23 cellular contexts compared by ENCODE assay signal in the genomic region with DNA sequence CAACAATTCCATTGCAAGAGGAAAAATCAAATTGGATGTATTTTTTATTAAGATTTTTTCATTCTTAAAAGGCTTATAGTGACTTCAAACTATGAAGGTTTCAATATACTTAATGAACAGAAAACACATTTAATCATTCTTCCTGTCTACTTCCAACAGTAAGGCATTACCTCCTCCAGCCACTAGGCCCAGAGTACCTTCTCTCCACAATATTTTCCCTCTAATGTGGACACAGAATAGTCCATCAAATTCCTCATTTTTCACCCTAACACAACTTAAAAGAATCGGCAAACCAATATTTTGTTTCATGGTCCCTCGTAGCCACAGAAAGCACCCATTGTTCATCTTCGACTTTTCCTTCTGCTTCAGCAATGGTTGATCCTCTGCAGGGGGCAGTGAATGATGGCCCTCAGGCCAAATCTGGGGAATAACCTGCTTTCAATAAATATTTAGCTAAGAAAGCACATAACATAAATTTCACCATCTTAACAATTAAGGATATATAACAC.
"Had no signal": no experiment of that assay in that cellular context is flagged by ENCODE, and none has a peak within 500 bp of the region (broad histone marks: within the 10 kb centered on the region; RNA-seq: fewer than 3 reads in every experiment).

No MANE protein-coding gene starts in this region.

- H3K4me1 Mint-ChIP-seq: activated B cell treated with CpG ODN at 0.5 μM for 24 hours; activated CD4-positive, alpha-beta T cell treated with anti-CD3 and anti-CD28 coated beads for 36 hours; activated T-helper 17 cell treated with anti-CD3 and anti-CD28 coated beads, Interleukin-2, amount 50 U/mL, for 72 hours; central memory CD8-positive, alpha-beta T cell; immature natural killer cell; naive thymus-derived CD4-positive, alpha-beta T cell had no signal

- H3K27ac ChIP-seq: ascending aorta, esophagus squamous epithelium, hepatocyte, left lung, pancreas, upper lobe of right lung had no signal

- H3K4me3 Mint-ChIP-seq: activated B cell treated with CpG ODN at 0.5 μM for 24 hours; activated CD4-positive, alpha-beta T cell treated with anti-CD3 and anti-CD28 coated beads for 36 hours; activated T-cell treated with anti-CD3 and anti-CD28 coated beads, Interleukin-2, amount 50 U/mL, for 24 hours; activated T-helper 17 cell treated with anti-CD3 and anti-CD28 coated beads, Interleukin-2, amount 50 U/mL, for 72 hours; central memory CD8-positive, alpha-beta T cell; effector memory CD8-positive, alpha-beta T cell; immature natural killer cell; naive thymus-derived CD4-positive, alpha-beta T cell had no signal

- H3K4me3 ChIP-seq: ascending aorta, esophagus squamous epithelium, hepatocyte, left lung, lung, pancreas, upper lobe of right lung had no signal

- H3K4me1 ChIP-seq: ascending aorta, esophagus squamous epithelium, left lung, pancreas, upper lobe of right lung had no signal

- H3K27ac Mint-ChIP-seq: activated B cell treated with CpG ODN at 0.5 μM for 24 hours; activated CD4-positive, alpha-beta T cell treated with anti-CD3 and anti-CD28 coated beads for 36 hours; activated naive CD4-positive, alpha-beta T cell treated with anti-CD3 and anti-CD28 coated beads, Interleukin-2, amount 50 U/mL, for 72 hours; activated T-cell treated with anti-CD3 and anti-CD28 coated beads, Interleukin-2, amount 50 U/mL, for 24 hours; activated T-helper 17 cell treated with anti-CD3 and anti-CD28 coated beads, Interleukin-2, amount 50 U/mL, for 72 hours; effector memory CD8-positive, alpha-beta T cell; immature natural killer cell; naive thymus-derived CD4-positive, alpha-beta T cell had no signal

- DNase-seq: activated B cell treated with CpG ODN at 0.5 μM for 24 hours; activated CD4-positive, alpha-beta T cell treated with anti-CD3 and anti-CD28 coated beads for 36 hours; activated CD4-positive, alpha-beta T cell treated with anti-CD3 and anti-CD28 coated beads, Interleukin-2, amount 50 U/mL, for 4 hours; activated CD8-positive, alpha-beta memory T cell treated with anti-CD3 and anti-CD28 coated beads for 24 hours; activated CD8-positive, alpha-beta memory T cell treated with anti-CD3 and anti-CD28 coated beads, Interleukin-2, amount 50 U/mL, for 4 hours; activated T-cell treated with anti-CD3 and anti-CD28 coated beads, Interleukin-2, amount 50 U/mL, for 24 hours; effector memory CD8-positive, alpha-beta T cell; esophagus squamous epithelium; immature natural killer cell; left lung; naive thymus-derived CD4-positive, alpha-beta T cell; pancreas; right cardiac atrium; stimulated activated CD4-positive, alpha-beta T cell treated with anti-CD3 and anti-CD28 coated beads, Interleukin-4, amount 100 ng/mL, for 24 hours; stimulated activated naive CD8-positive, alpha-beta T cell treated with anti-CD3 and anti-CD28 coated beads, Interleukin-15, Interleukin-2, amounts not matched to agents 100 U/mL and 50 U/mL, for 24 hours; T-helper 1 cell; upper lobe of right lung had no signal

- H3K27me3 Mint-ChIP-seq: activated B cell treated with CpG ODN at 0.5 μM for 24 hours; activated CD4-positive, alpha-beta T cell treated with anti-CD3 and anti-CD28 coated beads for 36 hours; activated T-cell treated with anti-CD3 and anti-CD28 coated beads, Interleukin-2, amount 50 U/mL, for 24 hours; activated T-helper 17 cell treated with anti-CD3 and anti-CD28 coated beads, Interleukin-2, amount 50 U/mL, for 72 hours; central memory CD8-positive, alpha-beta T cell; effector memory CD8-positive, alpha-beta T cell; naive thymus-derived CD4-positive, alpha-beta T cell had no signal

- H3K79me2 ChIP-seq: hepatocyte had no signal

- H2AFZ ChIP-seq: hepatocyte had no signal

- H3K27me3 ChIP-seq: ascending aorta, esophagus squamous epithelium, hepatocyte, left lung, pancreas, upper lobe of right lung had no signal

- H3K9me3 ChIP-seq: pancreas had no signal

- ATAC-seq: activated CD4-positive, alpha-beta T cell treated with anti-CD3 and anti-CD28 coated beads for 36 hours; activated naive CD4-positive, alpha-beta T cell treated with anti-CD3 and anti-CD28 coated beads, Interleukin-2, amount 50 U/mL, for 72 hours; activated T-helper 17 cell treated with anti-CD3 and anti-CD28 coated beads, Interleukin-2, amount 50 U/mL, for 72 hours; effector memory CD8-positive, alpha-beta T cell; left lung; naive thymus-derived CD4-positive, alpha-beta T cell; pancreas; right cardiac atrium; stimulated activated naive CD8-positive, alpha-beta T cell treated with anti-CD3 and anti-CD28 coated beads, Interleukin-15, Interleukin-2, amounts not matched to agents 100 U/mL and 50 U/mL, for 24 hours; upper lobe of right lung had no signal

- H3K36me3 ChIP-seq: ascending aorta, esophagus squamous epithelium, left lung, pancreas, upper lobe of right lung had no signal

- H3K4me2 ChIP-seq: hepatocyte had no signal

- H3K36me3 Mint-ChIP-seq: immature natural killer cell; naive thymus-derived CD4-positive, alpha-beta T cell had no signal
